Comparison of ENCODE assay signal across 1 cellular context in genomic region chr14:75982724-75983358, GRCh38.
A peak's percentile ranks its signal among the peaks of the same experiment; 100 is the strongest.
TF ChIP-seq lines count a peak whose summit lies in the region.

No MANE protein-coding gene starts in this region.

TF ChIP-seq in WTC11, 78 proteins besides CTCF, POLR2A, EP300 and RAD21 (continued from another document):
- TF ChIP-seq ZNF532 (CRISPR knock-in tag; IDR thresholded peaks at IDR 0.05; ENCODE audit: borderline replicate concordance) (no peak), USF2 (CRISPR knock-in tag; IDR thresholded peaks at IDR 0.05) (peak; percentile 50; the same call in 1 of the 2 replicates), JAZF1 (CRISPR knock-in tag; IDR thresholded peaks at IDR 0.05) (no peak), IRF2 (CRISPR knock-in tag; IDR thresholded peaks at IDR 0.05; ENCODE audit: borderline replicate concordance, low read depth) (no peak), TP53 (CRISPR knock-in tag; IDR thresholded peaks at IDR 0.05) (no peak), ZNF423 (CRISPR knock-in tag; IDR thresholded peaks at IDR 0.05) (peak; percentile 66), ATF3 (CRISPR knock-in tag; conservative IDR thresholded peaks at IDR 0.05) (no peak), ZNF232 (CRISPR knock-in tag; IDR thresholded peaks at IDR 0.05) (no peak), FOXK1 (CRISPR knock-in tag; IDR thresholded peaks at IDR 0.05) (0 out of 2 replicates have a peak, but pooled peaks have one; percentile 5), IRF1 (CRISPR knock-in tag; IDR thresholded peaks at IDR 0.05) (no peak), ZSCAN18 (CRISPR knock-in tag; IDR thresholded peaks at IDR 0.05) (no peak), NR3C1 (CRISPR knock-in tag; conservative IDR thresholded peaks at IDR 0.05; ENCODE audit: low read depth) (no peak), MYBL2 (CRISPR knock-in tag; IDR thresholded peaks at IDR 0.05) (no peak), HMGA2 (CRISPR knock-in tag; IDR thresholded peaks at IDR 0.05) (no peak), GTF2I (CRISPR knock-in tag; conservative IDR thresholded peaks at IDR 0.05) (peak; percentile 74), HMGXB4 (CRISPR knock-in tag; IDR thresholded peaks at IDR 0.05) (0 out of 2 replicates have a peak, but pooled peaks have one; percentile 70), AFF4 (CRISPR knock-in tag; IDR thresholded peaks at IDR 0.05; ENCODE audit: borderline replicate concordance) (no peak), CREB1 (CRISPR knock-in tag; IDR thresholded peaks at IDR 0.05) (no peak), MAX (CRISPR knock-in tag; IDR thresholded peaks at IDR 0.05) (peak; percentile 30; the same call in 1 of the 2 replicates)
TF ChIP-seq in WTC11: peak in this region for 6.
